Comparison of ENCODE assay signal across 18 cellular contexts in genomic region chr9:84557751-84558150, GRCh38.
DNase-seq lines count a peak whose midpoint lies in the region; ATAC-seq and TF ChIP-seq lines count a peak whose summit lies in the region.
"Had no signal": no experiment of that assay in that cellular context is flagged by ENCODE, and none has a peak within 500 bp of the region (broad histone marks: within the 10 kb centered on the region; RNA-seq: fewer than 3 reads in every experiment).

No MANE protein-coding gene starts in this region.

- DNase-seq in HT1080 (ENCODE audit: low read depth) (peak; percentile 54), epidermal melanocyte (ENCODE audit: insufficient read length, low spot score) (peak; percentile 68), sciatic nerve (ENCODE audit: low spot score) (no peak), NCI-H748 (lab: John Stamatoyannopoulos, UW; ENCODE audit: unreplicated experiment) (no peak), mesothelial cell of epicardium (ENCODE audit: low spot score in 2 of 2, unreplicated experiment in 2 of 2) (no peak)
- DNase-seq in stimulated activated naive B cell treated with anti-CD40 and anti-IgM and Interleukin-4, amounts not matched to agents 10 μg/mL and 1 μg/mL and 100 μg/mL, for 72 hours: no peak
- DNase-seq: CD4-positive, alpha-beta T cell; COR-L47; MM.1S; NCI-H2029; NCI-H446 treated with DMSO at 0.1 percent for 48 hours; NCI-H526 had no signal

- intact Hi-C loops in sciatic nerve (cut with DNase I): no loop called here

- 86% methylated on average over 3 of the region's 4 CpGs for WGBS in mesodermal cell (ENCODE audit: insufficient coverage in 2 of 2), 2 experiments

- H3K4me1 Mint-ChIP-seq in stimulated activated naive B cell treated with anti-CD40 and anti-IgM and Interleukin-4, amounts not matched to agents 10 μg/mL and 1 μg/mL and 100 μg/mL, for 72 hours: no peaks in the 10 kb centered on the region
- H3K4me1 Mint-ChIP-seq in mesothelial cell of epicardium: peaks cover 10% of the 10 kb centered on the region
- H3K4me1 Mint-ChIP-seq: IgD-negative memory B cell had no signal

- H3K4me3 ChIP-seq in mesodermal cell (ENCODE audit: extremely low read depth, insufficient read depth, low read length, poor library complexity, severe bottlenecking): no peak overlapping the region
- H3K4me3 ChIP-seq: BLaER1 treated with 17β-estradiol and CSF1 and Interleukin-3, amounts not matched to agents 10 nM and 100 nM had no signal

- no peak for TF ChIP-seq CTCF in mesothelial cell of epicardium (IDR thresholded peaks at IDR 0.05; ENCODE audit: unreplicated experiment)

- H3K4me3 Mint-ChIP-seq in stimulated activated naive B cell treated with anti-CD40 and anti-IgM and Interleukin-4, amounts not matched to agents 10 μg/mL and 1 μg/mL and 100 μg/mL, for 72 hours: no peak overlapping the region
- H3K4me3 Mint-ChIP-seq in mesothelial cell of epicardium: no peak overlapping the region
- H3K4me3 Mint-ChIP-seq: CD4-positive, alpha-beta T cell; IgD-negative memory B cell had no signal

- no peaks in the 10 kb centered on the region for H3K27me3 Mint-ChIP-seq in stimulated activated naive B cell treated with anti-CD40 and anti-IgM and Interleukin-4, amounts not matched to agents 10 μg/mL and 1 μg/mL and 100 μg/mL, for 72 hours
- peaks cover 5% of the 10 kb centered on the region for H3K27me3 Mint-ChIP-seq in mesothelial cell of epicardium (ENCODE audit: low read depth)
- H3K27me3 Mint-ChIP-seq: IgD-negative memory B cell had no signal

- no peaks in the 10 kb centered on the region for H3K9me3 ChIP-seq in mesodermal cell (ENCODE audit: control insufficient read depth, low read length)
- H3K9me3 ChIP-seq: BLaER1 treated with 17β-estradiol and CSF1 and Interleukin-3, amounts not matched to agents 10 nM and 100 nM had no signal

- no peaks in the 10 kb centered on the region for H3K36me3 ChIP-seq in mesodermal cell (ENCODE audit: control insufficient read depth, insufficient read depth, low read length)
- H3K36me3 ChIP-seq: BLaER1 treated with 17β-estradiol and CSF1 and Interleukin-3, amounts not matched to agents 10 nM and 100 nM had no signal

- peak; percentile 80 for ATAC-seq in sciatic nerve
- no peak for ATAC-seq in GM18868 (IDR thresholded peaks at IDR 0.05; ENCODE audit: unreplicated experiment)
- ATAC-seq in stimulated activated naive B cell treated with anti-CD40 and anti-IgM and Interleukin-4, amounts not matched to agents 10 μg/mL and 1 μg/mL and 100 μg/mL, for 72 hours (replicated peaks): no peak
- ATAC-seq: Panc1 had no signal

- H3K27ac ChIP-seq in mesodermal cell (ENCODE audit: low read depth, low read length, severe bottlenecking): peak overlapping the region; percentile 72
- H3K27ac ChIP-seq: BLaER1 treated with 17β-estradiol and CSF1 and Interleukin-3, amounts not matched to agents 10 nM and 100 nM; KMS-11 had no signal

- no peaks in the 10 kb centered on the region for H3K9me3 Mint-ChIP-seq in stimulated activated naive B cell treated with anti-CD40 and anti-IgM and Interleukin-4, amounts not matched to agents 10 μg/mL and 1 μg/mL and 100 μg/mL, for 72 hours
- no peaks in the 10 kb centered on the region for H3K9me3 Mint-ChIP-seq in mesothelial cell of epicardium
- H3K9me3 Mint-ChIP-seq: CD4-positive, alpha-beta T cell; IgD-negative memory B cell had no signal

- no peaks in the 10 kb centered on the region for H3K36me3 Mint-ChIP-seq in stimulated activated naive B cell treated with anti-CD40 and anti-IgM and Interleukin-4, amounts not matched to agents 10 μg/mL and 1 μg/mL and 100 μg/mL, for 72 hours
- no peaks in the 10 kb centered on the region for H3K36me3 Mint-ChIP-seq in mesothelial cell of epicardium
- H3K36me3 Mint-ChIP-seq: IgD-negative memory B cell had no signal

- H3K4me1 ChIP-seq in mesodermal cell (ENCODE audit: control insufficient read depth, insufficient read depth, low read length, poor library complexity, severe bottlenecking): peaks cover 26% of the 10 kb centered on the region
- H3K4me1 ChIP-seq: BLaER1 treated with 17β-estradiol and CSF1 and Interleukin-3, amounts not matched to agents 10 nM and 100 nM had no signal

- no peak overlapping the region for H3K27ac Mint-ChIP-seq in stimulated activated naive B cell treated with anti-CD40 and anti-IgM and Interleukin-4, amounts not matched to agents 10 μg/mL and 1 μg/mL and 100 μg/mL, for 72 hours
- no peak overlapping the region for H3K27ac Mint-ChIP-seq in mesothelial cell of epicardium
- H3K27ac Mint-ChIP-seq: CD4-positive, alpha-beta T cell; IgD-negative memory B cell had no signal

Comparison
In these comparisons a context has a peak if more than half of its experiments do, and no peak if none do; other contexts are left out.
1. DNase-seq: peak in HT1080 (single experiment) and epidermal melanocyte (single experiment); none in sciatic nerve (single experiment), NCI-H748 (single experiment), stimulated activated naive B cell treated with anti-CD40 and anti-IgM and Interleukin-4, amounts not matched to agents 10 μg/mL and 1 μg/mL and 100 μg/mL, for 72 hours (single experiment) and mesothelial cell of epicardium (0 of 2).